Comparison of ENCODE assay signal across 16 cellular contexts in the genomic region with DNA sequence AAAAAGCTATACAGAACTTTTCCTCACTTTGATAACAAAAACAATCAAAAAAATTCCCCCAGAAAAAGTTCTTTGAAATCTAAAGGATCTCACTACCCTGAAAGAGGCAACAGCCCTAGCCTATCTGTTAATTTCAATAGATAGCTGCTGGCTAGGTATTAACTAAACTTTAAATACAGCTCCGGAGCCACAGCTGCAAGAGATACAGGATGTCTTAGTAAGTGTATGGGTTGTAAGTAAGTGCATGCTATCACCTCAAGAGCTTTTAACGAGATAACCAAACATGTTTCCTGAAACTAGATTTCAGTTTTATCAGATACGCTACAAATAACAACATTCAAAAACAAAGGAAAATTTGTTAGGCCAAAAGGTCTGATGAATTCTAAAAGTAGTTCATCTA.
DNase-seq lines count a peak whose midpoint lies in the region; ATAC-seq and TF ChIP-seq lines count a peak whose summit lies in the region.
"Had no signal": no experiment of that assay in that cellular context is flagged by ENCODE, and none has a peak within 500 bp of the region (broad histone marks: within the 10 kb centered on the region; RNA-seq: fewer than 3 reads in every experiment).

No MANE protein-coding gene starts in this region.

- peak; percentile 45 for ATAC-seq in stimulated activated naive CD8-positive, alpha-beta T cell treated with anti-CD3 and anti-CD28 coated beads, Interleukin-15, Interleukin-2, amounts not matched to agents 100 U/mL and 50 U/mL, for 24 hours
- ATAC-seq in HG02763 (IDR thresholded peaks at IDR 0.05; ENCODE audit: unreplicated experiment) = no peak
- ATAC-seq in GM19452 (IDR thresholded peaks at IDR 0.05; ENCODE audit: unreplicated experiment) = no peak
- ATAC-seq: HepG2, pancreas had no signal

- H3K4me3 ChIP-seq in OCI-LY1 (ENCODE audit: low read depth, low read length, poor library complexity, severe bottlenecking) = no peak overlapping the region
- H3K4me3 ChIP-seq: esophagus muscularis mucosa, pancreas, SJSA1 had no signal

- peak overlapping the region; percentile 15 for H3K27ac ChIP-seq in OCI-LY1 (ENCODE audit: low read depth, low read length, poor library complexity, severe bottlenecking)
- H3K27ac ChIP-seq: esophagus muscularis mucosa, pancreas, SJSA1 had no signal

- no peaks in the 10 kb centered on the region for H3K79me2 ChIP-seq in OCI-LY1 (ENCODE audit: insufficient read depth, low read length)

- intact Hi-C loops in activated naive CD4-positive, alpha-beta T cell treated with anti-CD3 and anti-CD28 coated beads for 36 hours (cut with micrococcal nuclease) = loop anchor here (1.0 to 5.0 kb wide), 11 partner anchors 41 to 302 kb away; no protein-coding TSS in a partner anchor

- H3K4me1 Mint-ChIP-seq in activated naive CD4-positive, alpha-beta T cell treated with anti-CD3 and anti-CD28 coated beads for 36 hours (ENCODE audit: low read depth) = peaks cover 38% of the 10 kb centered on the region
- H3K4me1 Mint-ChIP-seq in activated naive CD8-positive, alpha-beta T cell (ENCODE audit: low read depth) = peaks cover 54% of the 10 kb centered on the region

- no peaks in the 10 kb centered on the region for H3K9me2 ChIP-seq in OCI-LY1 (ENCODE audit: low read depth, low read length)

- peak; percentile 28 for DNase-seq in activated naive CD4-positive, alpha-beta T cell treated with anti-CD3 and anti-CD28 coated beads for 36 hours
- DNase-seq in activated naive CD4-positive, alpha-beta T cell treated with anti-CD3 and anti-CD28 coated beads, Interleukin-2, amount 50 U/mL, for 16 hours = no peak
- DNase-seq in stimulated activated naive CD8-positive, alpha-beta T cell treated with anti-CD3 and anti-CD28 coated beads, Interleukin-15, Interleukin-2, amounts not matched to agents 100 U/mL and 50 U/mL, for 24 hours = no peak
- DNase-seq in NCI-H345 (lab: John Stamatoyannopoulos, UW) = no peak
- DNase-seq: Caco-2; NCI-H2029 treated with DMSO at 0.1 percent for 48 hours; pancreas; stimulated activated CD4-positive, alpha-beta T cell treated with anti-CD3 and anti-CD28 coated beads, Interleukin-1b, Interleukin-23, amount 100 ng/mL, for 48 hours; substantia nigra had no signal

- H3K9me3 Mint-ChIP-seq in activated naive CD4-positive, alpha-beta T cell treated with anti-CD3 and anti-CD28 coated beads for 36 hours = no peaks in the 10 kb centered on the region
- H3K9me3 Mint-ChIP-seq in activated naive CD8-positive, alpha-beta T cell (ENCODE audit: low read depth) = no peaks in the 10 kb centered on the region

- CTCF ChIA-PET in activated naive CD4-positive, alpha-beta T cell treated with anti-CD3 and anti-CD28 coated beads for 36 hours (lab: Charles Lee) = interaction anchor here (0.7 to 2.5 kb wide), 3 partner anchors 9 to 301 kb away, joined by 3 to 10 read pairs (median 5); no protein-coding TSS in a partner anchor

- H3K27me3 ChIP-seq in OCI-LY1 (ENCODE audit: insufficient read depth, low read length) = no peaks in the 10 kb centered on the region
- H3K27me3 ChIP-seq: esophagus muscularis mucosa, pancreas, SJSA1 had no signal

- peak overlapping the region; percentile 96 for H3K27ac Mint-ChIP-seq in activated naive CD4-positive, alpha-beta T cell treated with anti-CD3 and anti-CD28 coated beads for 36 hours
- H3K27ac Mint-ChIP-seq in activated naive CD8-positive, alpha-beta T cell = peak overlapping the region; percentile 96

- no peak for TF ChIP-seq CTCF in OCI-LY1 (IDR thresholded peaks at IDR 0.05; ENCODE audit: low read length)

- H3K4me3 Mint-ChIP-seq in activated naive CD4-positive, alpha-beta T cell treated with anti-CD3 and anti-CD28 coated beads for 36 hours = peak overlapping the region; percentile 73
- peak overlapping the region; percentile 78 for H3K4me3 Mint-ChIP-seq in activated naive CD8-positive, alpha-beta T cell

- no peaks in the 10 kb centered on the region for H3K27me3 Mint-ChIP-seq in activated naive CD4-positive, alpha-beta T cell treated with anti-CD3 and anti-CD28 coated beads for 36 hours (ENCODE audit: low read depth)
- H3K27me3 Mint-ChIP-seq in activated naive CD8-positive, alpha-beta T cell = no peaks in the 10 kb centered on the region

- peaks cover 2% of the 10 kb centered on the region for H3K36me3 Mint-ChIP-seq in activated naive CD4-positive, alpha-beta T cell treated with anti-CD3 and anti-CD28 coated beads for 36 hours (ENCODE audit: low read depth)
- H3K36me3 Mint-ChIP-seq in activated naive CD8-positive, alpha-beta T cell = peaks cover 5% of the 10 kb centered on the region

- no peak overlapping the region for H2AFZ ChIP-seq in OCI-LY1 (ENCODE audit: low read length)

- peaks cover 40% of the 10 kb centered on the region for H3K4me1 ChIP-seq in OCI-LY1 (ENCODE audit: insufficient read depth, low read length, severe bottlenecking)
- H3K4me1 ChIP-seq: pancreas, SJSA1 had no signal

- H3K9me3 ChIP-seq in OCI-LY1 (ENCODE audit: low read length) = no peaks in the 10 kb centered on the region
- H3K9me3 ChIP-seq: Caco-2, esophagus muscularis mucosa, pancreas, SJSA1 had no signal

- no peak overlapping the region for H3K9ac ChIP-seq in OCI-LY1 (ENCODE audit: low read length)

- peaks cover 4% of the 10 kb centered on the region; the same call in 1 of the 2 replicates for H3K36me3 ChIP-seq in OCI-LY1 (ENCODE audit: insufficient read depth, low read length)
- H3K36me3 ChIP-seq: esophagus muscularis mucosa, pancreas, SJSA1 had no signal

- H4K20me1 ChIP-seq in OCI-LY1 (ENCODE audit: insufficient read depth, low read length) = no peaks in the 10 kb centered on the region

- H3F3A ChIP-seq in OCI-LY1 (ENCODE audit: insufficient read depth, low read length) = peaks cover 4% of the 10 kb centered on the region; the same call in 1 of the 2 replicates

- no peak overlapping the region for H3K4me2 ChIP-seq in OCI-LY1 (ENCODE audit: low read length)
